In genomic region chr2:10482460-10482859, GRCh38 we compare ENCODE assay signal across 23 cellular contexts.
"Had no signal": no experiment of that assay in that cellular context is flagged by ENCODE, and none has a peak within 500 bp of the region (broad histone marks: within the 10 kb centered on the region; RNA-seq: fewer than 3 reads in every experiment).

No MANE protein-coding gene starts in this region.

- H3K27me3 ChIP-seq: ovary, upper lobe of left lung had no signal

- H3K9me3 ChIP-seq: breast epithelium, esophagus squamous epithelium, gastroesophageal sphincter, heart right ventricle, lower lobe of right lung, ovary, upper lobe of left lung had no signal

- H3K27ac ChIP-seq: breast epithelium, coronary artery, esophagus squamous epithelium, gastroesophageal sphincter, heart right ventricle, lower lobe of right lung, ovary, upper lobe of left lung had no signal

- DNase-seq: activated CD4-positive, alpha-beta T cell treated with anti-CD3 and anti-CD28 coated beads, Interleukin-2, amount 50 U/mL, for 4 hours; activated CD8-positive, alpha-beta memory T cell treated with anti-CD3 and anti-CD28 coated beads, Interleukin-2, amount 50 U/mL, for 48 hours; activated naive CD4-positive, alpha-beta T cell treated with anti-CD3 and anti-CD28 coated beads for 36 hours; activated T-cell treated with anti-CD3 and anti-CD28 coated beads, Interleukin-2, amount 50 U/mL, for 4 hours; amniotic stem cell; esophagus squamous epithelium; heart right ventricle; lower lobe of right lung; naive thymus-derived CD8-positive, alpha-beta T cell; ovary; stimulated activated CD4-positive, alpha-beta T cell treated with anti-CD3 and anti-CD28 coated beads, Interleukin-4, amount 100 ng/mL, for 1 hour; stimulated activated naive CD8-positive, alpha-beta T cell treated with anti-CD3 and anti-CD28 coated beads, Interleukin-15, Interleukin-2, amounts not matched to agents 100 U/mL and 50 U/mL, for 24 hours; T-helper 1 cell; T-helper 9 cell; upper lobe of left lung had no signal

- H3K27ac Mint-ChIP-seq: activated naive CD4-positive, alpha-beta T cell treated with anti-CD3 and anti-CD28 coated beads for 36 hours; activated naive CD8-positive, alpha-beta T cell treated with anti-CD3 and anti-CD28 coated beads, Interleukin-2, amount 10 ng/mL, durations not matched to agents 7 days and 5 days; activated T-helper 2 cell treated with anti-CD3 and anti-CD28 coated beads, Interferon-gamma antibody, Interleukin-2, Interleukin-4, amounts not matched to agents 10 μg/mL and 5 μg/mL and 100 μg/mL, durations not matched to agents 14 hours and 24 hours and 36 hours; endodermal cell; WTC11 had no signal

- H3K4me3 ChIP-seq: breast epithelium, coronary artery, esophagus squamous epithelium, gastroesophageal sphincter, heart right ventricle, lower lobe of right lung, ovary, upper lobe of left lung had no signal

- ATAC-seq: activated T-cell treated with anti-CD3 and anti-CD28 coated beads, Interleukin-2, amount 50 U/mL, for 4 hours; gastroesophageal sphincter; heart right ventricle; lower lobe of right lung; naive thymus-derived CD8-positive, alpha-beta T cell; sciatic nerve; stimulated activated naive CD8-positive, alpha-beta T cell treated with anti-CD3 and anti-CD28 coated beads, Interleukin-15, Interleukin-2, amounts not matched to agents 100 U/mL and 50 U/mL, for 24 hours; WTC11 had no signal

- H3K4me3 Mint-ChIP-seq: activated naive CD4-positive, alpha-beta T cell treated with anti-CD3 and anti-CD28 coated beads for 36 hours; activated naive CD8-positive, alpha-beta T cell treated with anti-CD3 and anti-CD28 coated beads, Interleukin-2, amount 10 ng/mL, durations not matched to agents 7 days and 5 days; activated T-cell treated with anti-CD3 and anti-CD28 coated beads, Interleukin-2, amount 50 U/mL, for 4 hours; endodermal cell; naive thymus-derived CD8-positive, alpha-beta T cell; WTC11 had no signal

- H3K36me3 Mint-ChIP-seq: activated naive CD8-positive, alpha-beta T cell treated with anti-CD3 and anti-CD28 coated beads, Interleukin-2, amount 10 ng/mL, durations not matched to agents 7 days and 5 days; naive thymus-derived CD8-positive, alpha-beta T cell; WTC11 had no signal

- H3K36me3 ChIP-seq: breast epithelium, esophagus squamous epithelium, gastroesophageal sphincter, heart right ventricle, lower lobe of right lung, ovary, upper lobe of left lung had no signal

- H3K4me1 ChIP-seq: breast epithelium, esophagus squamous epithelium, gastroesophageal sphincter, heart right ventricle, lower lobe of right lung, upper lobe of left lung had no signal

- H3K9me3 Mint-ChIP-seq: activated naive CD4-positive, alpha-beta T cell treated with anti-CD3 and anti-CD28 coated beads for 36 hours; activated naive CD8-positive, alpha-beta T cell treated with anti-CD3 and anti-CD28 coated beads, Interleukin-2, amount 10 ng/mL, durations not matched to agents 7 days and 5 days; activated T-cell treated with anti-CD3 and anti-CD28 coated beads, Interleukin-2, amount 50 U/mL, for 4 hours; activated T-helper 2 cell treated with anti-CD3 and anti-CD28 coated beads, Interferon-gamma antibody, Interleukin-2, Interleukin-4, amounts not matched to agents 10 μg/mL and 5 μg/mL and 100 μg/mL, durations not matched to agents 14 hours and 24 hours and 36 hours; endodermal cell; naive thymus-derived CD8-positive, alpha-beta T cell; WTC11 had no signal
